7 cellular contexts compared by ENCODE assay signal in the genomic region with DNA sequence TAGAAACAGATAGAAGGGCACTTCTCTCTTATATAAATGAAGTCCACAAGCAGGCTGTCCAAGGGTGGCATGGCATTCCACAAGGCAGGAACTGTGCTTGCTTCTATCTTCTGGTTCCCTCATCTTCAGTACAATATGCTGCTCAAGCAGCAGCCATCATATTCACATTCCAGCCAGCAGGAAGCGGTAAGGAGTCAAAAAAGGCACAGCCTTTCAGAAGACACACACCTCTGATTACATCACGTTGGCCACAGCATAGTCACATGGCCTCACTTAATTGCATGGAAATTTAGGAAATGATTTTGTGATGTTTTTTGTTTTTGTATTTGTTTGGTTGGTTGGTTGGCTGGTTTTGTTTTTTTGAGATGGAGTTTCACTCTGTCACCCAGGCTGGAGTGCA. TPM values are rescaled to one million over a fixed set of nuclear protein-coding genes. Genes with fewer than 3 reads are reported as not detected.
A peak's percentile ranks its signal among the peaks of the same experiment; 100 is the strongest.
DNase-seq lines count a peak whose midpoint lies in the region; ATAC-seq, FAIRE-seq and TF ChIP-seq lines count a peak whose summit lies in the region.
"Had no signal": no experiment of that assay in that cellular context is flagged by ENCODE, and none has a peak within 500 bp of the region (broad histone marks: within the 10 kb centered on the region; RNA-seq: fewer than 3 reads in every experiment).

No MANE protein-coding gene starts in this region.

- intact Hi-C loops in lower lobe of right lung (cut with DNase I), result no loop called here

- TF ChIP-seq POLR2A in H54 (IDR thresholded peaks at IDR 0.05; ENCODE audit: low read depth, low read length), result no peak

- peaks cover 10% of the 10 kb centered on the region for H3K27me3 ChIP-seq in RWPE2 (ENCODE audit: insufficient read depth, poor library complexity, severe bottlenecking)
- peaks cover 8% of the 10 kb centered on the region for H3K27me3 ChIP-seq in lower lobe of right lung (ENCODE audit: low read depth)

- ATAC-seq in RWPE2 (ENCODE audit: low read depth) (peak; percentile 33; the same call in 2 of the 3 replicates), lower lobe of right lung (no peak), HG02588 (IDR thresholded peaks at IDR 0.05; ENCODE audit: unreplicated experiment) (no peak), HG02884 (IDR thresholded peaks at IDR 0.05; ENCODE audit: unreplicated experiment) (no peak)

- H3K4me3 ChIP-seq in RWPE2 (ENCODE audit: severe bottlenecking) (no peak overlapping the region), lower lobe of right lung (no peak overlapping the region)

- no peaks in the 10 kb centered on the region for H3K27me3 Mint-ChIP-seq in mesothelial cell of epicardium (ENCODE audit: low read depth)

- H3K27ac ChIP-seq in RWPE2 (ENCODE audit: poor library complexity, severe bottlenecking), result no peak overlapping the region
- no peak overlapping the region for H3K27ac ChIP-seq in lower lobe of right lung

- H3K9me3 ChIP-seq in RWPE2 (ENCODE audit: severe bottlenecking) (no peaks in the 10 kb centered on the region), lower lobe of right lung (no peaks in the 10 kb centered on the region)

- DNase-seq in H54 (ENCODE audit: insufficient read length, low spot score) (peak; percentile 50), RWPE2 (ENCODE audit: low spot score) (no peak), lower lobe of right lung (no peak), mesothelial cell of epicardium (ENCODE audit: low spot score in 2 of 2, unreplicated experiment in 2 of 2) (no peak)

- H3K4me1 Mint-ChIP-seq in mesothelial cell of epicardium, result no peaks in the 10 kb centered on the region

- no peaks in the 10 kb centered on the region for H3K36me3 Mint-ChIP-seq in mesothelial cell of epicardium

- peaks cover 28% of the 10 kb centered on the region for H3K9me3 Mint-ChIP-seq in mesothelial cell of epicardium

- no peak overlapping the region for H3K4me3 Mint-ChIP-seq in mesothelial cell of epicardium

- TF ChIP-seq CTCF in RWPE2 (IDR thresholded peaks at IDR 0.05; ENCODE audit: poor library complexity, severe bottlenecking) (peak; percentile 47), lower lobe of right lung (IDR thresholded peaks at IDR 0.05) (peak; percentile 40), mesothelial cell of epicardium (IDR thresholded peaks at IDR 0.05; ENCODE audit: unreplicated experiment) (no peak)

- no peak overlapping the region for H3K27ac Mint-ChIP-seq in mesothelial cell of epicardium

- H3K36me3 ChIP-seq in RWPE2 (ENCODE audit: low read depth) (no peaks in the 10 kb centered on the region), lower lobe of right lung (no peaks in the 10 kb centered on the region)

- H3K4me1 ChIP-seq in RWPE2 (ENCODE audit: insufficient read depth, poor library complexity, severe bottlenecking) (no peaks in the 10 kb centered on the region), lower lobe of right lung (no peaks in the 10 kb centered on the region)

- no peak for FAIRE-seq in H54 (lab: Jason Lieb, UNC)

RNA-seq across cellular contexts. Expression of gene REM1, which starts 19.0 kb away (rescaled TPM):
- total RNA-seq in lower lobe of right lung (2.3 TPM), mesothelial cell of epicardium (not detected in 3 replicates)

RNA-seq across cellular contexts. Expression of gene DEFB124, which starts 19.2 kb away (rescaled TPM):
- total RNA-seq in lower lobe of right lung (not detected), mesothelial cell of epicardium (not detected in 3 replicates)

RNA-seq across cellular contexts. Expression of gene HM13, which starts 20.1 kb away (rescaled TPM):
- total RNA-seq in lower lobe of right lung, result 134 TPM
- total RNA-seq in mesothelial cell of epicardium, result 140 to 143 TPM (median 140 TPM) in 3 replicates

RNA-seq across cellular contexts. Expression of gene DEFB123, which starts 53.7 kb away (rescaled TPM):
- not detected for total RNA-seq in lower lobe of right lung
- total RNA-seq in mesothelial cell of epicardium, result not detected in 3 replicates
- total RNA-seq: posterior vena cava had no signal
